1 cellular context compared by ENCODE assay signal in genomic region chr2:239246723-239247122, GRCh38.
TF ChIP-seq lines count a peak whose summit lies in the region.

No MANE protein-coding gene starts in this region.

TF ChIP-seq in HCT116, 20 proteins besides CTCF, POLR2A, EP300 and RAD21 (continued from another document):
- TF ChIP-seq, protein P1, sequence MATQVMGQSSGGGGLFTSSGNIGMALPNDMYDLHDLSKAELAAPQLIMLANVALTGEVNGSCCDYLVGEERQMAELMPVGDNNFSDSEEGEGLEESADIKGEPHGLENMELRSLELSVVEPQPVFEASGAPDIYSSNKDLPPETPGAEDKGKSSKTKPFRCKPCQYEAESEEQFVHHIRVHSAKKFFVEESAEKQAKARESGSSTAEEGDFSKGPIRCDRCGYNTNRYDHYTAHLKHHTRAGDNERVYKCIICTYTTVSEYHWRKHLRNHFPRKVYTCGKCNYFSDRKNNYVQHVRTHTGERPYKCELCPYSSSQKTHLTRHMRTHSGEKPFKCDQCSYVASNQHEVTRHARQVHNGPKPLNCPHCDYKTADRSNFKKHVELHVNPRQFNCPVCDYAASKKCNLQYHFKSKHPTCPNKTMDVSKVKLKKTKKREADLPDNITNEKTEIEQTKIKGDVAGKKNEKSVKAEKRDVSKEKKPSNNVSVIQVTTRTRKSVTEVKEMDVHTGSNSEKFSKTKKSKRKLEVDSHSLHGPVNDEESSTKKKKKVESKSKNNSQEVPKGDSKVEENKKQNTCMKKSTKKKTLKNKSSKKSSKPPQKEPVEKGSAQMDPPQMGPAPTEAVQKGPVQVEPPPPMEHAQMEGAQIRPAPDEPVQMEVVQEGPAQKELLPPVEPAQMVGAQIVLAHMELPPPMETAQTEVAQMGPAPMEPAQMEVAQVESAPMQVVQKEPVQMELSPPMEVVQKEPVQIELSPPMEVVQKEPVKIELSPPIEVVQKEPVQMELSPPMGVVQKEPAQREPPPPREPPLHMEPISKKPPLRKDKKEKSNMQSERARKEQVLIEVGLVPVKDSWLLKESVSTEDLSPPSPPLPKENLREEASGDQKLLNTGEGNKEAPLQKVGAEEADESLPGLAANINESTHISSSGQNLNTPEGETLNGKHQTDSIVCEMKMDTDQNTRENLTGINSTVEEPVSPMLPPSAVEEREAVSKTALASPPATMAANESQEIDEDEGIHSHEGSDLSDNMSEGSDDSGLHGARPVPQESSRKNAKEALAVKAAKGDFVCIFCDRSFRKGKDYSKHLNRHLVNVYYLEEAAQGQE (IDR thresholded peaks at IDR 0.05; ENCODE audit: low read depth), result no peak
- TF ChIP-seq ATF3 (IDR thresholded peaks at IDR 0.05), result no peak
- no peak for TF ChIP-seq YY1 (IDR thresholded peaks at IDR 0.05; ENCODE audit: extremely low read depth, insufficient replicate concordance, low read depth, low read length)
- TF ChIP-seq JUND (IDR thresholded peaks at IDR 0.05), result no peak
